In genomic region chr14:21197418-21198205, GRCh38 we compare ENCODE assay signal across 27 cellular contexts. TPM values are rescaled to one million over a fixed set of nuclear protein-coding genes. Genes with fewer than 3 reads are reported as not detected.
A peak's percentile ranks its signal among the peaks of the same experiment; 100 is the strongest.
DNase-seq lines count a peak whose midpoint lies in the region; ATAC-seq and TF ChIP-seq lines count a peak whose summit lies in the region.
"Had no signal": no experiment of that assay in that cellular context is flagged by ENCODE, and none has a peak within 500 bp of the region (broad histone marks: within the 10 kb centered on the region; RNA-seq: fewer than 3 reads in every experiment).

No MANE protein-coding gene starts in this region.

- peak overlapping the region; percentile 82 for H3K27ac Mint-ChIP-seq in activated T-cell treated with anti-CD3 and anti-CD28 coated beads, Interleukin-2, amount 50 U/mL, for 72 hours
- peak overlapping the region; percentile 4 for H3K27ac Mint-ChIP-seq in activated T-helper 17 cell treated with anti-CD3 and anti-CD28 coated beads, Interleukin-2, amount 50 U/mL, for 72 hours
- peak overlapping the region in 1 of 10 donors; percentile 47 for H3K27ac Mint-ChIP-seq in naive thymus-derived CD8-positive, alpha-beta T cell
- H3K27ac Mint-ChIP-seq: CD4-positive, alpha-beta T cell; stimulated activated naive CD8-positive, alpha-beta T cell treated with anti-CD3 and anti-CD28 coated beads, Interleukin-15, Interleukin-2, amounts not matched to agents 100 ng/mL and 50 ng/mL, for 24 hours had no signal

- no peaks in the 10 kb centered on the region for H3K9me3 Mint-ChIP-seq in activated T-cell treated with anti-CD3 and anti-CD28 coated beads, Interleukin-2, amount 50 U/mL, for 72 hours
- H3K9me3 Mint-ChIP-seq in activated T-helper 17 cell treated with anti-CD3 and anti-CD28 coated beads, Interleukin-2, amount 50 U/mL, for 72 hours: no peaks in the 10 kb centered on the region
- H3K9me3 Mint-ChIP-seq in naive thymus-derived CD8-positive, alpha-beta T cell: no peaks in the 10 kb centered on the region
- H3K9me3 Mint-ChIP-seq: CD4-positive, alpha-beta T cell; stimulated activated naive CD8-positive, alpha-beta T cell treated with anti-CD3 and anti-CD28 coated beads, Interleukin-15, Interleukin-2, amounts not matched to agents 100 ng/mL and 50 ng/mL, for 24 hours had no signal

- 89 to 93% methylated on average over 2 of the region's 2 CpGs for WGBS in gastroesophageal sphincter (ENCODE audit: low coverage in 1 of 2), 2 donors

- H3K4me1 ChIP-seq in gastroesophageal sphincter: peaks cover 0 to under 1% (median 0%) of the 10 kb centered on the region in 3 donors
- no peaks in the 10 kb centered on the region for H3K4me1 ChIP-seq in effector memory CD4-positive, alpha-beta T cell (ENCODE audit: control insufficient read depth, insufficient read depth, low read length, poor library complexity, severe bottlenecking)
- H3K4me1 ChIP-seq: psoas muscle had no signal

- no peak overlapping the region for H3K4me3 Mint-ChIP-seq in activated T-cell treated with anti-CD3 and anti-CD28 coated beads, Interleukin-2, amount 50 U/mL, for 72 hours
- no peak overlapping the region for H3K4me3 Mint-ChIP-seq in activated T-helper 17 cell treated with anti-CD3 and anti-CD28 coated beads, Interleukin-2, amount 50 U/mL, for 72 hours
- peak overlapping the region in 1 of 10 donors; percentile 7 for H3K4me3 Mint-ChIP-seq in naive thymus-derived CD8-positive, alpha-beta T cell
- H3K4me3 Mint-ChIP-seq: CD4-positive, alpha-beta T cell; stimulated activated naive CD8-positive, alpha-beta T cell treated with anti-CD3 and anti-CD28 coated beads, Interleukin-15, Interleukin-2, amounts not matched to agents 100 ng/mL and 50 ng/mL, for 24 hours had no signal

- no peak for ATAC-seq in activated T-cell treated with anti-CD3 and anti-CD28 coated beads, Interleukin-2, amount 50 U/mL, for 72 hours (replicated peaks in 1 of 2)
- ATAC-seq in activated T-helper 17 cell treated with anti-CD3 and anti-CD28 coated beads, Interleukin-2, amount 50 U/mL, for 72 hours (replicated peaks): no peak
- ATAC-seq in naive thymus-derived CD8-positive, alpha-beta T cell: no peak
- ATAC-seq in gastroesophageal sphincter: no peak
- ATAC-seq: left cardiac atrium, psoas muscle, Right ventricle myocardium inferior had no signal

- no peaks in the 10 kb centered on the region for H3K36me3 ChIP-seq in gastroesophageal sphincter
- no peaks in the 10 kb centered on the region for H3K36me3 ChIP-seq in effector memory CD4-positive, alpha-beta T cell (ENCODE audit: control insufficient read depth, insufficient read depth, low read length)
- H3K36me3 ChIP-seq: cardiac muscle cell had no signal

- H3K4me3 ChIP-seq in gastroesophageal sphincter: no peak overlapping the region
- H3K4me3 ChIP-seq in effector memory CD4-positive, alpha-beta T cell (ENCODE audit: insufficient read depth, low read depth, low read length, poor library complexity, severe bottlenecking): no peak overlapping the region
- H3K4me3 ChIP-seq: cardiac muscle cell, coronary artery, esophagus muscularis mucosa, GM23248, hepatocyte, psoas muscle had no signal

- no peak for TF ChIP-seq CTCF in gastroesophageal sphincter (IDR thresholded peaks at IDR 0.05)

- no peak for TF ChIP-seq POLR2A in gastroesophageal sphincter (IDR thresholded peaks at IDR 0.05)

- no peak overlapping the region for H3K27ac ChIP-seq in gastroesophageal sphincter
- no peak overlapping the region for H3K27ac ChIP-seq in effector memory CD4-positive, alpha-beta T cell (ENCODE audit: insufficient read depth, low read length, poor library complexity, severe bottlenecking)
- H3K27ac ChIP-seq: cardiac muscle cell, coronary artery, esophagus muscularis mucosa, GM23248, hepatocyte, psoas muscle had no signal

- POLR2A ChIA-PET in naive thymus-derived CD8-positive, alpha-beta T cell (lab: Charles Lee): no interaction called here

- peaks cover 6% of the 10 kb centered on the region for H3K4me1 Mint-ChIP-seq in activated T-cell treated with anti-CD3 and anti-CD28 coated beads, Interleukin-2, amount 50 U/mL, for 72 hours (ENCODE audit: low read depth)
- H3K4me1 Mint-ChIP-seq in activated T-helper 17 cell treated with anti-CD3 and anti-CD28 coated beads, Interleukin-2, amount 50 U/mL, for 72 hours: no peaks in the 10 kb centered on the region
- peaks cover 4 to 18% (median 8%) of the 10 kb centered on the region in 4 donors for H3K4me1 Mint-ChIP-seq in naive thymus-derived CD8-positive, alpha-beta T cell

- H3K27me3 ChIP-seq in gastroesophageal sphincter: no peaks in the 10 kb centered on the region
- no peaks in the 10 kb centered on the region for H3K27me3 ChIP-seq in effector memory CD4-positive, alpha-beta T cell (replicated peaks; ENCODE audit: control insufficient read depth, insufficient read depth, low read length, poor library complexity, severe bottlenecking)
- H3K27me3 ChIP-seq: cardiac muscle cell, esophagus muscularis mucosa, hepatocyte had no signal

- no peak for DNase-seq in activated T-cell treated with anti-CD3 and anti-CD28 coated beads, Interleukin-2, amount 50 U/mL, for 72 hours
- DNase-seq in activated T-cell treated with anti-CD3 and anti-CD28 coated beads, Interleukin-2, amount 50 U/mL, for 1 hour: no peak
- DNase-seq in ELR (ENCODE audit: low read depth) (peak; percentile 36), iris pigment epithelial cell (ENCODE audit: low read depth) (peak; percentile 41)
- no peak for DNase-seq in naive thymus-derived CD8-positive, alpha-beta T cell
- no peak for DNase-seq in effector memory CD4-positive, alpha-beta T cell
- DNase-seq: activated CD4-positive, alpha-beta T cell treated with anti-CD3 and anti-CD28 coated beads, Interleukin-2, amount 50 U/mL, for 4 hours; activated CD8-positive, alpha-beta memory T cell treated with anti-CD3 and anti-CD28 coated beads, Interleukin-2, amount 50 U/mL, for 48 hours; activated effector memory CD4-positive, alpha-beta T cell treated with anti-CD3 and anti-CD28 coated beads, Interleukin-2, amount 50 U/mL, for 16 hours; AML-193; CD4-positive, alpha-beta T cell; foreskin melanocyte; GM23248; left cardiac atrium; NCI-H146; NCI-H510A treated with DMSO at 0.1 percent for 48 hours; psoas muscle; stimulated activated CD4-positive, alpha-beta T cell treated with anti-CD3 and anti-CD28 coated beads, Interleukin-15, amount 100 ng/mL, for 24 hours had no signal

- H3K27me3 Mint-ChIP-seq in activated T-cell treated with anti-CD3 and anti-CD28 coated beads, Interleukin-2, amount 50 U/mL, for 72 hours (ENCODE audit: low read depth): peaks cover 9% of the 10 kb centered on the region
- no peaks in the 10 kb centered on the region for H3K27me3 Mint-ChIP-seq in activated T-helper 17 cell treated with anti-CD3 and anti-CD28 coated beads, Interleukin-2, amount 50 U/mL, for 72 hours
- H3K27me3 Mint-ChIP-seq in naive thymus-derived CD8-positive, alpha-beta T cell: no peaks in the 10 kb centered on the region
- H3K27me3 Mint-ChIP-seq: CD4-positive, alpha-beta T cell; stimulated activated naive CD8-positive, alpha-beta T cell treated with anti-CD3 and anti-CD28 coated beads, Interleukin-15, Interleukin-2, amounts not matched to agents 100 ng/mL and 50 ng/mL, for 24 hours had no signal

- no peak for TF ChIP-seq EP300 in gastroesophageal sphincter (IDR thresholded peaks at IDR 0.05)

- H3K36me3 Mint-ChIP-seq in activated T-cell treated with anti-CD3 and anti-CD28 coated beads, Interleukin-2, amount 50 U/mL, for 72 hours (ENCODE audit: insufficient read depth in 2 of 2): no peaks in the 10 kb centered on the region
- H3K36me3 Mint-ChIP-seq in activated T-helper 17 cell treated with anti-CD3 and anti-CD28 coated beads, Interleukin-2, amount 50 U/mL, for 72 hours (ENCODE audit: low read depth): peaks cover 6% of the 10 kb centered on the region
- no peaks in the 10 kb centered on the region for H3K36me3 Mint-ChIP-seq in naive thymus-derived CD8-positive, alpha-beta T cell

- H3K9me3 ChIP-seq in gastroesophageal sphincter: peaks cover 0 to 9% (median 2%) of the 10 kb centered on the region in 3 donors
- H3K9me3 ChIP-seq in effector memory CD4-positive, alpha-beta T cell (ENCODE audit: control insufficient read depth, low read length): no peaks in the 10 kb centered on the region

RNA-seq across cellular contexts. Expression of gene OR5AU1, which starts 41.7 kb away (rescaled TPM):
- total RNA-seq in activated T-cell treated with anti-CD3 and anti-CD28 coated beads, Interleukin-2, amount 50 U/mL, for 72 hours: not detected
- total RNA-seq in activated T-helper 17 cell treated with anti-CD3 and anti-CD28 coated beads, Interleukin-2, amount 50 U/mL, for 72 hours: not detected
- not detected for total RNA-seq in naive thymus-derived CD8-positive, alpha-beta T cell
- polyA plus RNA-seq in naive thymus-derived CD8-positive, alpha-beta T cell: not detected
- not detected for total RNA-seq in gastroesophageal sphincter
- total RNA-seq: cardiac muscle cell; CD4-positive, alpha-beta T cell; esophagus muscularis mucosa; GM23248; hepatocyte; left cardiac atrium; LHCN-M2; Right ventricle myocardium inferior had no signal
- polyA plus RNA-seq: cardiac muscle cell, GM23248, hepatocyte, psoas muscle had no signal

Comparison
In these comparisons a context has a peak if more than half of its experiments do, and no peak if none do; other contexts are left out.
1. DNase-seq: peak in ELR (single experiment) and iris pigment epithelial cell (single experiment); none in activated T-cell treated with anti-CD3 and anti-CD28 coated beads, Interleukin-2, amount 50 U/mL, for 72 hours (0 of 2), activated T-cell treated with anti-CD3 and anti-CD28 coated beads, Interleukin-2, amount 50 U/mL, for 1 hour (single experiment), naive thymus-derived CD8-positive, alpha-beta T cell (0 of 10) and effector memory CD4-positive, alpha-beta T cell (0 of 3).